9 cellular contexts compared by ENCODE assay signal in the genomic region with DNA sequence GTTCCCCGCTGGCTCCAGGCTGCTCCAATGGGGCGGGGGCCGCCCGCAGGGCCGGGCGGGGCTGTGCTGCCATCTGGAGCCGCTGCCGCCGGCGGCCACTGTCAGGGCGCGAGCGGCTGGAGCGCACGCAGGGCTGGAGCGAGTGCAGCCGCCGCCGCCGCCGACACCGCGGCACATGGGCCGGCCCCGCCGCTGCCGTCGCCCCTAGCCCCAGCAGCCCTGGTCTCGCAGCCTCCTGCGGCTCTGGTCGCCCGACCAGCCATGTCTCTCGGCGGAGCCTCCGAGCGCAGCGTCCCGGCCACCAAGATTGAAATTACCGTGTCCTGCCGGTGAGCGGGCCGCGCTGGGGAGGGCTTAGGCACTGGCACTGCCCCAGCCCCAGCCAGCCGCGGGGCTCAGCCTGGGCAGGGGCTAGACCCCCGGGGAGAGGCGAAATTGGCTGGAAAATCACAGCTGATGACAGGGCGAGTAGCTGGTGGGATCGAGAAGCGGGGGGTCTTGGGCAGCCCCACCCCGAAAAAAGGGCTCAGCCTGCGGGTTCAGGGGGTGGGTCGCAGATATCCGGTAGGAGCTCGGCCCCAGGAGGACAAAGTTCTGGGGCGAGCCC. TPM values are rescaled to one million over a fixed set of nuclear protein-coding genes. Genes with fewer than 3 reads are reported as not detected.
DNase-seq lines count a peak whose midpoint lies in the region; ATAC-seq and TF ChIP-seq lines count a peak whose summit lies in the region.
"Had no signal": no experiment of that assay in that cellular context is flagged by ENCODE, and none has a peak within 500 bp of the region (broad histone marks: within the 10 kb centered on the region; RNA-seq: fewer than 3 reads in every experiment).

A gene with protein sequence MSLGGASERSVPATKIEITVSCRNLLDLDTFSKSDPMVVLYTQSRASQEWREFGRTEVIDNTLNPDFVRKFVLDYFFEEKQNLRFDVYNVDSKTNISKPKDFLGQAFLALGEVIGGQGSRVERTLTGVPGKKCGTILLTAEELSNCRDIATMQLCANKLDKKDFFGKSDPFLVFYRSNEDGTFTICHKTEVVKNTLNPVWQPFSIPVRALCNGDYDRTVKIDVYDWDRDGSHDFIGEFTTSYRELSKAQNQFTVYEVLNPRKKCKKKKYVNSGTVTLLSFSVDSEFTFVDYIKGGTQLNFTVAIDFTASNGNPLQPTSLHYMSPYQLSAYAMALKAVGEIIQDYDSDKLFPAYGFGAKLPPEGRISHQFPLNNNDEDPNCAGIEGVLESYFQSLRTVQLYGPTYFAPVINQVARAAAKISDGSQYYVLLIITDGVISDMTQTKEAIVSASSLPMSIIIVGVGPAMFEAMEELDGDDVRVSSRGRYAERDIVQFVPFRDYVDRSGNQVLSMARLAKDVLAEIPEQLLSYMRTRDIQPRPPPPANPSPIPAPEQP (plus strand): TSS at position 98 of the 607 bp plus-strand sequence. CDS start 164 bp downstream, at position 262.

- H3K36me3 Mint-ChIP-seq in endodermal cell (ENCODE audit: low read depth) = peaks cover 5% of the 10 kb centered on the region
- H3K36me3 Mint-ChIP-seq in naive B cell = peaks cover 21 to 38% of the 10 kb centered on the region in 2 donors

- H3K27ac ChIP-seq in HUES64 (ENCODE audit: low read depth, low read length) (no peak within 1 kb of the TSS), endodermal cell (ENCODE audit: low read depth, low read length) (no peak within 1 kb of the TSS), SJCRH30 (no peak within 1 kb of the TSS)

- H3K9me3 Mint-ChIP-seq in endodermal cell = no peaks in the 10 kb centered on the region
- peaks cover 0 to 6% (median 0%) of the 10 kb centered on the region in 7 donors for H3K9me3 Mint-ChIP-seq in naive B cell

- H3K4me1 Mint-ChIP-seq in endodermal cell = peaks cover 4% of the 10 kb centered on the region
- peaks cover 17 to 27% (median 20%) of the 10 kb centered on the region in 3 donors for H3K4me1 Mint-ChIP-seq in naive B cell

- no peak for TF ChIP-seq CTCF in endodermal cell (conservative IDR thresholded peaks at IDR 0.05)

- no peaks in the 10 kb centered on the region for H3K4me1 ChIP-seq in HUES64 (ENCODE audit: insufficient read depth, low read length)
- no peaks in the 10 kb centered on the region for H3K4me1 ChIP-seq in endodermal cell (ENCODE audit: control insufficient read depth, insufficient read depth, low read length)
- no peaks in the 10 kb centered on the region for H3K4me1 ChIP-seq in SJCRH30

- peaks cover 33% of the 10 kb centered on the region for H3K27me3 Mint-ChIP-seq in endodermal cell (ENCODE audit: insufficient read depth)
- H3K27me3 Mint-ChIP-seq in naive B cell = peaks cover 8 to 34% (median 23%) of the 10 kb centered on the region in 3 donors

- H3K4me3 ChIP-seq in HUES64 (ENCODE audit: low read length) = peak within 1 kb of the TSS; percentile 62
- H3K4me3 ChIP-seq in endodermal cell (ENCODE audit: low read length) = peak within 1 kb of the TSS; percentile 74
- no peak within 1 kb of the TSS for H3K4me3 ChIP-seq in SJCRH30

- DNase-seq in AG08396 (ENCODE audit: low spot score) (peak; percentile 43), endodermal cell (peak; percentile 72), naive B cell (no peak), GM19240 (ENCODE audit: insufficient read length, low spot score) (no peak), SJCRH30 (no peak)

- H3K9ac ChIP-seq in HUES64 (ENCODE audit: low read depth, low read length) (no peak within 1 kb of the TSS), endodermal cell (ENCODE audit: extremely low read depth, low read length, poor library complexity, severe bottlenecking) (no peak within 1 kb of the TSS)

- 2% methylated on average over 56 of the region's 56 CpGs for WGBS in HUES64
- 4 to 7% methylated on average over 25 to 56 of the region's 56 CpGs for WGBS in endodermal cell (ENCODE audit: insufficient coverage in 1 of 2, insufficient read length in 1 of 2), 2 experiments

- peak within 1 kb of the TSS; percentile 57 for H3K4me3 Mint-ChIP-seq in endodermal cell
- H3K4me3 Mint-ChIP-seq in naive B cell = peak within 1 kb of the TSS in 7 of 8 donors; percentile 43 to 86 (median 66)

- ATAC-seq in naive B cell (ENCODE audit: low read depth in 2 of 2) (peak; percentile 39 to 51), GM21786 (IDR thresholded peaks at IDR 0.05; ENCODE audit: unreplicated experiment) (no peak), HG02623 (IDR thresholded peaks at IDR 0.05; ENCODE audit: unreplicated experiment) (no peak)

- no peaks in the 10 kb centered on the region for H3K9me3 ChIP-seq in HUES64 (ENCODE audit: insufficient read depth, low read depth, low read length)
- H3K9me3 ChIP-seq in endodermal cell (ENCODE audit: control insufficient read depth, low read length) = no peaks in the 10 kb centered on the region
- H3K9me3 ChIP-seq in SJCRH30 (replicated peaks) = no peaks in the 10 kb centered on the region

- peaks cover 28% of the 10 kb centered on the region for H3K27me3 ChIP-seq in HUES64 (ENCODE audit: insufficient read depth, low read length)
- H3K27me3 ChIP-seq in endodermal cell (ENCODE audit: control insufficient read depth, insufficient read depth, low read length, poor library complexity, severe bottlenecking) = peaks cover 34% of the 10 kb centered on the region
- H3K27me3 ChIP-seq in SJCRH30 = no peaks in the 10 kb centered on the region

- H3K27ac Mint-ChIP-seq in endodermal cell = no peak within 1 kb of the TSS
- peak within 1 kb of the TSS in 1 of 6 donors; percentile 81 for H3K27ac Mint-ChIP-seq in naive B cell

- H3K36me3 ChIP-seq in HUES64 (ENCODE audit: insufficient read depth, low read length) (peaks cover 3% of the 10 kb centered on the region; the same call in 1 of the 2 replicates), endodermal cell (ENCODE audit: control insufficient read depth, insufficient read depth, low read length) (peaks cover 7% of the 10 kb centered on the region), SJCRH30 (no peaks in the 10 kb centered on the region)

RNA-seq across cellular contexts. Expression of the gene that starts here (rescaled TPM):
- 2.0 TPM for polyA plus RNA-seq in HUES64 (2013, experiment 1 of 2)
- 2.3 TPM for polyA plus RNA-seq in HUES64 (2013, experiment 2 of 2)
- total RNA-seq in endodermal cell = under 1 TPM; 0.15 to 0.62 TPM
- 2.7 TPM for polyA plus RNA-seq in endodermal cell (2013, experiment 1 of 2)
- 1.7 TPM for polyA plus RNA-seq in endodermal cell (2013, experiment 2 of 2)
- polyA plus RNA-seq in naive B cell (ENCODE audit: low read depth in 6 of 6) = not detected
- total RNA-seq in SJCRH30 (2014; rRNA removed; shearing (Covaris generic)) = 0.06 TPM in 1 of 2 replicates, not detected in the other
- total RNA-seq: M059J had no signal

Comparison
In these comparisons a context has a peak if more than half of its experiments do, and no peak if none do; other contexts are left out.
1. Peak in ATAC-seq in naive B cell; RNA of the gene not detected or under 1 TPM.
2. DNase-seq: peak in AG08396 (single experiment) and endodermal cell (single experiment); none in naive B cell (single experiment), GM19240 (single experiment) and SJCRH30 (0 of 2).